ENCODE assay signal across 1 cellular context in genomic region chr1:52142220-52143153, GRCh38.
A peak's percentile ranks its signal among the peaks of the same experiment; 100 is the strongest.
TF ChIP-seq lines count a peak whose summit lies in the region.

No MANE protein-coding gene starts in this region.

TF ChIP-seq in HepG2, 621 proteins besides CTCF, POLR2A, EP300 and RAD21 (continued from another document and continues in another):
- no peak for TF ChIP-seq SNAPC4 (CRISPR knock-in tag; IDR thresholded peaks at IDR 0.05)
- 0 out of 2 replicates have a peak, but pooled peaks have one; percentile 6 for TF ChIP-seq HDAC1 (CRISPR knock-in tag; IDR thresholded peaks at IDR 0.05)
- no peak for TF ChIP-seq HDAC2 (CRISPR knock-in tag; IDR thresholded peaks at IDR 0.05)
- no peak for TF ChIP-seq PHB2 (IDR thresholded peaks at IDR 0.05; ENCODE audit: partially characterized antibody)
- TF ChIP-seq ZNF274 (CRISPR knock-in tag; IDR thresholded peaks at IDR 0.05): peak; percentile 80; the same call in 1 of the 2 replicates
- no peak for TF ChIP-seq GFI1 (CRISPR knock-in tag; IDR thresholded peaks at IDR 0.05; ENCODE audit: borderline replicate concordance)
- no peak for TF ChIP-seq ZFP36L2 (CRISPR knock-in tag; IDR thresholded peaks at IDR 0.05)
- TF ChIP-seq ISX (CRISPR knock-in tag; conservative IDR thresholded peaks at IDR 0.05): no peak
- no peak for TF ChIP-seq ZBTB25 (CRISPR knock-in tag; IDR thresholded peaks at IDR 0.05)
- TF ChIP-seq SALL2 (CRISPR knock-in tag; IDR thresholded peaks at IDR 0.05): no peak
- no peak for TF ChIP-seq GZF1 (CRISPR knock-in tag; IDR thresholded peaks at IDR 0.05)
- no peak for TF ChIP-seq PHF20 (CRISPR knock-in tag; IDR thresholded peaks at IDR 0.05)
- peak; percentile 63; the same call in 1 of the 2 replicates for TF ChIP-seq ZNF225 (CRISPR knock-in tag; IDR thresholded peaks at IDR 0.05)
- TF ChIP-seq KDM3A (CRISPR knock-in tag; IDR thresholded peaks at IDR 0.05; ENCODE audit: low read depth): no peak
- TF ChIP-seq IKZF4 (CRISPR knock-in tag; IDR thresholded peaks at IDR 0.05; ENCODE audit: borderline replicate concordance, low read depth, not compliant biosample characterization): no peak
- TF ChIP-seq SAFB2 (CRISPR knock-in tag; IDR thresholded peaks at IDR 0.05; ENCODE audit: borderline replicate concordance, low read depth): peak; percentile 69; the same call in 1 of the 2 replicates
- TF ChIP-seq AKAP8 (CRISPR knock-in tag; IDR thresholded peaks at IDR 0.05): no peak; the same call in 1 of the 2 replicates
- no peak for TF ChIP-seq ZNF230 (CRISPR knock-in tag; IDR thresholded peaks at IDR 0.05)
- TF ChIP-seq, protein P1, sequence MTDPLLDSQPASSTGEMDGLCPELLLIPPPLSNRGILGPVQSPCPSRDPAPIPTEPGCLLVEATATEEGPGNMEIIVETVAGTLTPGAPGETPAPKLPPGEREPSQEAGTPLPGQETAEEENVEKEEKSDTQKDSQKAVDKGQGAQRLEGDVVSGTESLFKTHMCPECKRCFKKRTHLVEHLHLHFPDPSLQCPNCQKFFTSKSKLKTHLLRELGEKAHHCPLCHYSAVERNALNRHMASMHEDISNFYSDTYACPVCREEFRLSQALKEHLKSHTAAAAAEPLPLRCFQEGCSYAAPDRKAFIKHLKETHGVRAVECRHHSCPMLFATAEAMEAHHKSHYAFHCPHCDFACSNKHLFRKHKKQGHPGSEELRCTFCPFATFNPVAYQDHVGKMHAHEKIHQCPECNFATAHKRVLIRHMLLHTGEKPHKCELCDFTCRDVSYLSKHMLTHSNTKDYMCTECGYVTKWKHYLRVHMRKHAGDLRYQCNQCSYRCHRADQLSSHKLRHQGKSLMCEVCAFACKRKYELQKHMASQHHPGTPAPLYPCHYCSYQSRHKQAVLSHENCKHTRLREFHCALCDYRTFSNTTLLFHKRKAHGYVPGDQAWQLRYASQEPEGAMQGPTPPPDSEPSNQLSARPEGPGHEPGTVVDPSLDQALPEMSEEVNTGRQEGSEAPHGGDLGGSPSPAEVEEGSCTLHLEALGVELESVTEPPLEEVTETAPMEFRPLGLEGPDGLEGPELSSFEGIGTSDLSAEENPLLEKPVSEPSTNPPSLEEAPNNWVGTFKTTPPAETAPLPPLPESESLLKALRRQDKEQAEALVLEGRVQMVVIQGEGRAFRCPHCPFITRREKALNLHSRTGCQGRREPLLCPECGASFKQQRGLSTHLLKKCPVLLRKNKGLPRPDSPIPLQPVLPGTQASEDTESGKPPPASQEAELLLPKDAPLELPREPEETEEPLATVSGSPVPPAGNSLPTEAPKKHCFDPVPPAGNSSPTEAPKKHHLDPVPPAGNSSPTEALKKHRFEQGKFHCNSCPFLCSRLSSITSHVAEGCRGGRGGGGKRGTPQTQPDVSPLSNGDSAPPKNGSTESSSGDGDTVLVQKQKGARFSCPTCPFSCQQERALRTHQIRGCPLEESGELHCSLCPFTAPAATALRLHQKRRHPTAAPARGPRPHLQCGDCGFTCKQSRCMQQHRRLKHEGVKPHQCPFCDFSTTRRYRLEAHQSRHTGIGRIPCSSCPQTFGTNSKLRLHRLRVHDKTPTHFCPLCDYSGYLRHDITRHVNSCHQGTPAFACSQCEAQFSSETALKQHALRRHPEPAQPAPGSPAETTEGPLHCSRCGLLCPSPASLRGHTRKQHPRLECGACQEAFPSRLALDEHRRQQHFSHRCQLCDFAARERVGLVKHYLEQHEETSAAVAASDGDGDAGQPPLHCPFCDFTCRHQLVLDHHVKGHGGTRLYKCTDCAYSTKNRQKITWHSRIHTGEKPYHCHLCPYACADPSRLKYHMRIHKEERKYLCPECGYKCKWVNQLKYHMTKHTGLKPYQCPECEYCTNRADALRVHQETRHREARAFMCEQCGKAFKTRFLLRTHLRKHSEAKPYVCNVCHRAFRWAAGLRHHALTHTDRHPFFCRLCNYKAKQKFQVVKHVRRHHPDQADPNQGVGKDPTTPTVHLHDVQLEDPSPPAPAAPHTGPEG (CRISPR knock-in tag; IDR thresholded peaks at IDR 0.05): no peak
- TF ChIP-seq, protein P2, sequence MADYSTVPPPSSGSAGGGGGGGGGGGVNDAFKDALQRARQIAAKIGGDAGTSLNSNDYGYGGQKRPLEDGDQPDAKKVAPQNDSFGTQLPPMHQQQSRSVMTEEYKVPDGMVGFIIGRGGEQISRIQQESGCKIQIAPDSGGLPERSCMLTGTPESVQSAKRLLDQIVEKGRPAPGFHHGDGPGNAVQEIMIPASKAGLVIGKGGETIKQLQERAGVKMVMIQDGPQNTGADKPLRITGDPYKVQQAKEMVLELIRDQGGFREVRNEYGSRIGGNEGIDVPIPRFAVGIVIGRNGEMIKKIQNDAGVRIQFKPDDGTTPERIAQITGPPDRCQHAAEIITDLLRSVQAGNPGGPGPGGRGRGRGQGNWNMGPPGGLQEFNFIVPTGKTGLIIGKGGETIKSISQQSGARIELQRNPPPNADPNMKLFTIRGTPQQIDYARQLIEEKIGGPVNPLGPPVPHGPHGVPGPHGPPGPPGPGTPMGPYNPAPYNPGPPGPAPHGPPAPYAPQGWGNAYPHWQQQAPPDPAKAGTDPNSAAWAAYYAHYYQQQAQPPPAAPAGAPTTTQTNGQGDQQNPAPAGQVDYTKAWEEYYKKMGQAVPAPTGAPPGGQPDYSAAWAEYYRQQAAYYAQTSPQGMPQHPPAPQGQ (CRISPR knock-in tag; IDR thresholded peaks at IDR 0.05; ENCODE audit: borderline replicate concordance): no peak
- TF ChIP-seq TAF1 (CRISPR knock-in tag; IDR thresholded peaks at IDR 0.05): peak; percentile 41; the same call in 1 of the 2 replicates
- TF ChIP-seq ZNF598 (CRISPR knock-in tag; IDR thresholded peaks at IDR 0.05; ENCODE audit: borderline replicate concordance): no peak
- TF ChIP-seq E2F5 (CRISPR knock-in tag; conservative IDR thresholded peaks at IDR 0.05): no peak
- TF ChIP-seq BHLHE40 (IDR thresholded peaks at IDR 0.05; ENCODE audit: low read length): no peak
- TF ChIP-seq JUN (CRISPR knock-in tag; IDR thresholded peaks at IDR 0.05): no peak
- TF ChIP-seq ZFX (CRISPR knock-in tag; IDR thresholded peaks at IDR 0.05; ENCODE audit: low read depth): peak; percentile 88
- no peak for TF ChIP-seq ZNF451 (CRISPR knock-in tag; IDR thresholded peaks at IDR 0.05)
- no peak for TF ChIP-seq ATRX (CRISPR knock-in tag; IDR thresholded peaks at IDR 0.05; ENCODE audit: borderline replicate concordance)
- TF ChIP-seq PREB (CRISPR knock-in tag; IDR thresholded peaks at IDR 0.05): no peak
- TF ChIP-seq ZNF670 (CRISPR knock-in tag; IDR thresholded peaks at IDR 0.05; ENCODE audit: borderline replicate concordance): no peak
- 0 out of 2 replicates have a peak, but pooled peaks have one; percentile 1 for TF ChIP-seq CBFB (CRISPR knock-in tag; IDR thresholded peaks at IDR 0.05)
- no peak for TF ChIP-seq ZNF570 (CRISPR knock-in tag; IDR thresholded peaks at IDR 0.05; ENCODE audit: borderline replicate concordance)
- no peak for TF ChIP-seq MAFG (CRISPR knock-in tag; IDR thresholded peaks at IDR 0.05)
- no peak for TF ChIP-seq ZFP62 (CRISPR knock-in tag; IDR thresholded peaks at IDR 0.05)
- TF ChIP-seq TP53 (CRISPR knock-in tag; conservative IDR thresholded peaks at IDR 0.05): no peak
- no peak for TF ChIP-seq RFX1 (IDR thresholded peaks at IDR 0.05)
- no peak for TF ChIP-seq ELF4 (CRISPR knock-in tag; IDR thresholded peaks at IDR 0.05; ENCODE audit: borderline replicate concordance)
- TF ChIP-seq DMAP1 (CRISPR knock-in tag; IDR thresholded peaks at IDR 0.05): no peak; the same call in 1 of the 2 replicates
- TF ChIP-seq ZNF83 (CRISPR knock-in tag; IDR thresholded peaks at IDR 0.05; ENCODE audit: borderline replicate concordance): no peak
- TF ChIP-seq ZNF17 (CRISPR knock-in tag; IDR thresholded peaks at IDR 0.05): no peak
- TF ChIP-seq KLF12 (CRISPR knock-in tag; IDR thresholded peaks at IDR 0.05; ENCODE audit: borderline replicate concordance): no peak
- TF ChIP-seq PAWR (CRISPR knock-in tag; IDR thresholded peaks at IDR 0.05; ENCODE audit: borderline replicate concordance): no peak
- TF ChIP-seq KAT7 (CRISPR knock-in tag; IDR thresholded peaks at IDR 0.05; ENCODE audit: borderline replicate concordance): peak; percentile 75; the same call in 1 of the 2 replicates
- 0 out of 2 replicates have a peak, but pooled peaks have one; percentile 24 for TF ChIP-seq ZNF12 (CRISPR knock-in tag; IDR thresholded peaks at IDR 0.05)
- TF ChIP-seq ZNF496 (CRISPR knock-in tag; IDR thresholded peaks at IDR 0.05; ENCODE audit: insufficient replicate concordance): no peak
- TF ChIP-seq, protein P3, sequence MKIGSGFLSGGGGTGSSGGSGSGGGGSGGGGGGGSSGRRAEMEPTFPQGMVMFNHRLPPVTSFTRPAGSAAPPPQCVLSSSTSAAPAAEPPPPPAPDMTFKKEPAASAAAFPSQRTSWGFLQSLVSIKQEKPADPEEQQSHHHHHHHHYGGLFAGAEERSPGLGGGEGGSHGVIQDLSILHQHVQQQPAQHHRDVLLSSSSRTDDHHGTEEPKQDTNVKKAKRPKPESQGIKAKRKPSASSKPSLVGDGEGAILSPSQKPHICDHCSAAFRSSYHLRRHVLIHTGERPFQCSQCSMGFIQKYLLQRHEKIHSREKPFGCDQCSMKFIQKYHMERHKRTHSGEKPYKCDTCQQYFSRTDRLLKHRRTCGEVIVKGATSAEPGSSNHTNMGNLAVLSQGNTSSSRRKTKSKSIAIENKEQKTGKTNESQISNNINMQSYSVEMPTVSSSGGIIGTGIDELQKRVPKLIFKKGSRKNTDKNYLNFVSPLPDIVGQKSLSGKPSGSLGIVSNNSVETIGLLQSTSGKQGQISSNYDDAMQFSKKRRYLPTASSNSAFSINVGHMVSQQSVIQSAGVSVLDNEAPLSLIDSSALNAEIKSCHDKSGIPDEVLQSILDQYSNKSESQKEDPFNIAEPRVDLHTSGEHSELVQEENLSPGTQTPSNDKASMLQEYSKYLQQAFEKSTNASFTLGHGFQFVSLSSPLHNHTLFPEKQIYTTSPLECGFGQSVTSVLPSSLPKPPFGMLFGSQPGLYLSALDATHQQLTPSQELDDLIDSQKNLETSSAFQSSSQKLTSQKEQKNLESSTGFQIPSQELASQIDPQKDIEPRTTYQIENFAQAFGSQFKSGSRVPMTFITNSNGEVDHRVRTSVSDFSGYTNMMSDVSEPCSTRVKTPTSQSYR (CRISPR knock-in tag; IDR thresholded peaks at IDR 0.05; ENCODE audit: borderline replicate concordance): no peak
- no peak for TF ChIP-seq GPN1 (CRISPR knock-in tag; IDR thresholded peaks at IDR 0.05; ENCODE audit: borderline replicate concordance)
- no peak for TF ChIP-seq RFX3 (CRISPR knock-in tag; IDR thresholded peaks at IDR 0.05)
- TF ChIP-seq CREB3 (CRISPR knock-in tag; IDR thresholded peaks at IDR 0.05): peak; percentile 87; the same call in 1 of the 2 replicates
